8 cellular contexts compared by ENCODE assay signal in genomic region chr19:10420444-10421239, GRCh38. TPM values are rescaled to one million over a fixed set of nuclear protein-coding genes. Genes with fewer than 3 reads are reported as not detected.
DNase-seq lines count a peak whose midpoint lies in the region; ATAC-seq, FAIRE-seq and TF ChIP-seq lines count a peak whose summit lies in the region.

Gene PDE4A, plus strand, starts transcription at chr19:10420538. Its CDS starts 227 bp downstream, at chr19:10420765.

- no peak within 1 kb of the TSS for H3K27ac ChIP-seq in HepG2 (ENCODE audit: extremely low read length, insufficient read depth, low read length)
- H3K27ac ChIP-seq in right lobe of liver, result no peak within 1 kb of the TSS

- CTCF ChIA-PET in HepG2 (lab: Yijun Ruan, JAX; ENCODE audit: low intra/inter-chr PET ratio, low total read pairs), result no interaction called here

- peaks cover 6 to 12% of the 10 kb centered on the region in 2 donors for H3K36me3 Mint-ChIP-seq in activated naive CD4-positive, alpha-beta T cell treated with anti-CD3 and anti-CD28 coated beads, Interleukin-2, amount 50 U/mL, for 72 hours
- H3K36me3 Mint-ChIP-seq in stimulated activated effector memory CD8-positive, alpha-beta T cell treated with anti-CD3 and anti-CD28 coated beads, Interleukin-12 subunit alpha, Interleukin-12 subunit beta, amount 100 ng/mL, for 72 hours, result peaks cover 55% of the 10 kb centered on the region

- H3K4me1 ChIP-seq in HepG2 (ENCODE audit: insufficient read depth, low read length) (peaks cover 54% of the 10 kb centered on the region), right lobe of liver (peaks cover 0 to 30% (median 5%) of the 10 kb centered on the region in 4 donors), iPS-15b (ENCODE audit: control insufficient read depth, insufficient read depth, low read length) (no peaks in the 10 kb centered on the region)

- H3K4me1 Mint-ChIP-seq in stimulated activated effector memory CD8-positive, alpha-beta T cell treated with anti-CD3 and anti-CD28 coated beads, Interleukin-12 subunit alpha, Interleukin-12 subunit beta, amount 100 ng/mL, for 72 hours, result peaks cover 80% of the 10 kb centered on the region

- peaks cover 0 to 4% of the 10 kb centered on the region in 2 donors for H3K9me3 Mint-ChIP-seq in activated naive CD4-positive, alpha-beta T cell treated with anti-CD3 and anti-CD28 coated beads, Interleukin-2, amount 50 U/mL, for 72 hours
- H3K9me3 Mint-ChIP-seq in stimulated activated effector memory CD8-positive, alpha-beta T cell treated with anti-CD3 and anti-CD28 coated beads, Interleukin-12 subunit alpha, Interleukin-12 subunit beta, amount 100 ng/mL, for 72 hours, result no peaks in the 10 kb centered on the region

- peak within 1 kb of the TSS; percentile 0 to 4 for H3K27ac Mint-ChIP-seq in activated naive CD4-positive, alpha-beta T cell treated with anti-CD3 and anti-CD28 coated beads, Interleukin-2, amount 50 U/mL, for 72 hours
- H3K27ac Mint-ChIP-seq in stimulated activated effector memory CD8-positive, alpha-beta T cell treated with anti-CD3 and anti-CD28 coated beads, Interleukin-12 subunit alpha, Interleukin-12 subunit beta, amount 100 ng/mL, for 72 hours, result peak within 1 kb of the TSS; percentile 90

- peak within 1 kb of the TSS; percentile 40 for H3K4me2 ChIP-seq in HepG2 (ENCODE audit: low read depth, low read length)

- H3K9me3 ChIP-seq in HepG2 (ENCODE audit: low read length) (no peaks in the 10 kb centered on the region), right lobe of liver (no peaks in the 10 kb centered on the region), iPS-15b (ENCODE audit: control insufficient read depth, insufficient read depth, low read length) (no peaks in the 10 kb centered on the region)

- BruUV-seq in HepG2 (replicated peaks; lab: Mats Ljungman, UMichigan), result no TSS peak

- H3K27me3 ChIP-seq in HepG2 (ENCODE audit: control insufficient read depth in 1 of 2, insufficient read depth in 2 of 2, low read length in 2 of 2) (peaks cover 18 to 63% of the 10 kb centered on the region in 2 experiments), right lobe of liver (peaks cover 0 to 21% of the 10 kb centered on the region in 2 donors), iPS-15b (ENCODE audit: control insufficient read depth, insufficient read depth, low read length) (peaks cover 75% of the 10 kb centered on the region)

- DNase-seq in HepG2 (ENCODE audit: low spot score) (no peak), right lobe of liver (no peak), OCI-M1 (lab: John Stamatoyannopoulos, UW) (peak; percentile 95)
- peak in 1 of 2 donors; percentile 73 for DNase-seq in activated naive CD4-positive, alpha-beta T cell treated with anti-CD3 and anti-CD28 coated beads, Interleukin-2, amount 50 U/mL, for 72 hours (ENCODE audit: low spot score in 2 of 2)
- DNase-seq in stimulated activated effector memory CD8-positive, alpha-beta T cell treated with anti-CD3 and anti-CD28 coated beads, Interleukin-12 subunit alpha, Interleukin-12 subunit beta, amount 100 ng/mL, for 72 hours (ENCODE audit: low spot score in 2 of 2), result peak; percentile 74 to 87

- in situ Hi-C loops in HepG2 (cut with HindIII; ENCODE audit: extremely low pct_ligation_motif_present, low pct_unique_long_range_greater_than_20kb), result no loop called here

- intact Hi-C loops in HepG2 (cut with micrococcal nuclease; ENCODE audit: unreplicated experiment) (no loop called here), right lobe of liver (cut with DNase I) (no loop called here)

- peak within 1 kb of the TSS; percentile 81 for H3K4me3 Mint-ChIP-seq in stimulated activated effector memory CD8-positive, alpha-beta T cell treated with anti-CD3 and anti-CD28 coated beads, Interleukin-12 subunit alpha, Interleukin-12 subunit beta, amount 100 ng/mL, for 72 hours

- no peak for FAIRE-seq in HepG2 (lab: Jason Lieb, UNC)

- TF ChIP-seq CTCF in HepG2 (CRISPR knock-in tag; IDR thresholded peaks at IDR 0.05) (peak; percentile 40; the same call in 1 of the 2 replicates), right lobe of liver (IDR thresholded peaks at IDR 0.05) (peak in 1 of 4 donors; percentile 10)

- WGBS in HepG2 (ENCODE audit: low lambda C conversion rate), result no CpG with 5 or more reads among the region's 104 CpGs
- WGBS in right lobe of liver (ENCODE audit: insufficient coverage, low coverage, low lambda C conversion rate, missing lambda C conversion rate), result 3% methylated on average over 5 of the region's 104 CpGs

- H3K4me3 ChIP-seq in HepG2 (replicated peaks in 1 of 3; ENCODE audit: insufficient read depth in 1 of 3, low read depth in 2 of 3, low read length in 3 of 3) (peak within 1 kb of the TSS in 1 of 3 experiments; percentile 26; a peak in 2 of 6 replicates), right lobe of liver (no peak within 1 kb of the TSS), iPS-15b (ENCODE audit: low read depth, low read length) (peak within 1 kb of the TSS; percentile 90)

- TF ChIP-seq EP300 in HepG2 (IDR thresholded peaks at IDR 0.05; ENCODE audit: low read depth in 2 of 2, low read length in 2 of 2) (no peak), HepG2 (CRISPR knock-in tag; IDR thresholded peaks at IDR 0.05; ENCODE audit: borderline replicate concordance) (no peak)

- H4K20me1 ChIP-seq in HepG2 (ENCODE audit: insufficient read depth, low read length), result no peaks in the 10 kb centered on the region; the same call in 1 of the 2 replicates

- TF ChIP-seq RAD21 in HepG2 (CRISPR knock-in tag; IDR thresholded peaks at IDR 0.05), result no peak

- ATAC-seq in HepG2, result no peak
- ATAC-seq in right lobe of liver, result no peak
- peak in 1 of 2 donors; percentile 7 for ATAC-seq in activated naive CD4-positive, alpha-beta T cell treated with anti-CD3 and anti-CD28 coated beads, Interleukin-2, amount 50 U/mL, for 72 hours
- ATAC-seq in stimulated activated effector memory CD8-positive, alpha-beta T cell treated with anti-CD3 and anti-CD28 coated beads, Interleukin-12 subunit alpha, Interleukin-12 subunit beta, amount 100 ng/mL, for 72 hours, result peak; percentile 4
- no peak for ATAC-seq in GM21528 (IDR thresholded peaks at IDR 0.05; ENCODE audit: low FRiP score, unreplicated experiment)
- ATAC-seq in GM19023 (IDR thresholded peaks at IDR 0.05; ENCODE audit: unreplicated experiment), result no peak

- no peaks in the 10 kb centered on the region for H3K79me2 ChIP-seq in HepG2 (ENCODE audit: insufficient read depth, low read length)

- H3K36me3 ChIP-seq in HepG2 (replicated peaks in 1 of 2; ENCODE audit: control insufficient read depth in 1 of 2, insufficient read depth in 2 of 2, low read length in 2 of 2), result no peaks in the 10 kb centered on the region
- no peaks in the 10 kb centered on the region for H3K36me3 ChIP-seq in right lobe of liver
- H3K36me3 ChIP-seq in iPS-15b (ENCODE audit: control insufficient read depth, insufficient read depth, low read length), result no peaks in the 10 kb centered on the region

- POLR2A ChIA-PET in HepG2 (lab: Yijun Ruan, JAX), result no interaction called here

- H2AFZ ChIP-seq in HepG2 (ENCODE audit: low read length), result no peak within 1 kb of the TSS

- H3K9ac ChIP-seq in HepG2 (ENCODE audit: insufficient read depth, low read depth, low read length) (no peak within 1 kb of the TSS), iPS-15b (ENCODE audit: low read depth, low read length) (no peak within 1 kb of the TSS)

- no peak for TF ChIP-seq POLR2A in HepG2 (IDR thresholded peaks at IDR 0.05; ENCODE audit: insufficient read depth in 1 of 2, low read depth in 2 of 2, low read length in 2 of 2)
- TF ChIP-seq POLR2A in right lobe of liver (IDR thresholded peaks at IDR 0.05), result no peak

TF ChIP-seq in HepG2, 621 proteins besides CTCF, POLR2A, EP300 and RAD21 (continues in another document):
- TF ChIP-seq, protein P1, sequence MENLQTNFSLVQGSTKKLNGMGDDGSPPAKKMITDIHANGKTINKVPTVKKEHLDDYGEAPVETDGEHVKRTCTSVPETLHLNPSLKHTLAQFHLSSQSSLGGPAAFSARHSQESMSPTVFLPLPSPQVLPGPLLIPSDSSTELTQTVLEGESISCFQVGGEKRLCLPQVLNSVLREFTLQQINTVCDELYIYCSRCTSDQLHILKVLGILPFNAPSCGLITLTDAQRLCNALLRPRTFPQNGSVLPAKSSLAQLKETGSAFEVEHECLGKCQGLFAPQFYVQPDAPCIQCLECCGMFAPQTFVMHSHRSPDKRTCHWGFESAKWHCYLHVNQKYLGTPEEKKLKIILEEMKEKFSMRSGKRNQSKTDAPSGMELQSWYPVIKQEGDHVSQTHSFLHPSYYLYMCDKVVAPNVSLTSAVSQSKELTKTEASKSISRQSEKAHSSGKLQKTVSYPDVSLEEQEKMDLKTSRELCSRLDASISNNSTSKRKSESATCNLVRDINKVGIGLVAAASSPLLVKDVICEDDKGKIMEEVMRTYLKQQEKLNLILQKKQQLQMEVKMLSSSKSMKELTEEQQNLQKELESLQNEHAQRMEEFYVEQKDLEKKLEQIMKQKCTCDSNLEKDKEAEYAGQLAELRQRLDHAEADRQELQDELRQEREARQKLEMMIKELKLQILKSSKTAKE (CRISPR knock-in tag; IDR thresholded peaks at IDR 0.05; ENCODE audit: borderline replicate concordance), result no peak

RNA-seq across cellular contexts. Expression of gene PDE4A, which starts in this region (rescaled TPM):
- 1.1 TPM in 2 replicates for total RNA-seq in HepG2 (2016; rRNA removed; fragmentation: Illumina TruSeq; extraction: Trizol)
- 1.5 and 1.6 TPM in 2 replicates for total RNA-seq in HepG2 (2016; cell fraction: cytosol; rRNA removed; fragmentation: Illumina TruSeq; extraction: Trizol; ENCODE audit: low read depth)
- 0.89 and 1.2 TPM in 2 replicates for total RNA-seq in HepG2 (2016; cell fraction: insoluble cytoplasmic fraction; rRNA removed; fragmentation: Illumina TruSeq; extraction: Trizol)
- 3.6 and 3.7 TPM in 2 replicates for total RNA-seq in HepG2 (2016; cell fraction: membrane; rRNA removed; fragmentation: Illumina TruSeq; extraction: Trizol)
- 1.3 and 1.5 TPM in 2 replicates for total RNA-seq in HepG2 (2016; cell fraction: nucleus; rRNA removed; fragmentation: Illumina TruSeq; extraction: Trizol)
- polyA plus RNA-seq in HepG2 (2011; rRNA removed), result 4.1 TPM in 2 replicates
- 3.5 and 3.8 TPM in 2 replicates for polyA plus RNA-seq in HepG2 (2011; cell fraction: cytosol; rRNA removed)
- 9.1 and 10.2 TPM in 2 replicates for polyA plus RNA-seq in HepG2 (2011; cell fraction: nucleus; rRNA removed)
- 5.1 and 5.7 TPM in 2 replicates for polyA plus RNA-seq in HepG2 (2012)
- 3.3 and 3.8 TPM in 2 replicates for polyA plus RNA-seq in HepG2 (2016; cell fraction: cytosol; fragmentation: Illumina TruSeq; extraction: Trizol; ENCODE audit: low read depth)
- polyA plus RNA-seq in HepG2 (2016; cell fraction: insoluble cytoplasmic fraction; fragmentation: Illumina TruSeq; extraction: Trizol; ENCODE audit: low read depth), result 2.8 and 3.6 TPM in 2 replicates
- 6.6 and 7.6 TPM in 2 replicates for polyA plus RNA-seq in HepG2 (2016; cell fraction: membrane; fragmentation: Illumina TruSeq; extraction: Trizol; ENCODE audit: low read depth)
- 5.9 and 7.4 TPM in 2 replicates for polyA plus RNA-seq in HepG2 (2016; cell fraction: nucleus; fragmentation: Illumina TruSeq; extraction: Trizol; ENCODE audit: insufficient read depth, low read depth)
- polyA minus RNA-seq in HepG2 (2011; rRNA and poly(A)+ RNA removed; ENCODE audit: low replicate concordance), result 1.0 and 6.6 TPM in 2 replicates
- polyA minus RNA-seq in HepG2 (2011; cell fraction: cytosol; rRNA and poly(A)+ RNA removed), result 3.9 and 5.0 TPM in 2 replicates
- 2.6 and 2.9 TPM in 2 replicates for polyA minus RNA-seq in HepG2 (2011; cell fraction: nucleus; rRNA and poly(A)+ RNA removed)
- total RNA-seq in right lobe of liver, result 1 to 10 TPM; 1.2 to 5.8 (median 2.7) TPM
- total RNA-seq in activated naive CD4-positive, alpha-beta T cell treated with anti-CD3 and anti-CD28 coated beads, Interleukin-2, amount 50 U/mL, for 72 hours, result 1 to 10 TPM; 2.7 to 5.0 TPM

Comparison
In these comparisons a context has a peak if more than half of its experiments do, and no peak if none do; other contexts are left out.
1. DNase-seq: peak in OCI-M1 (single experiment) and stimulated activated effector memory CD8-positive, alpha-beta T cell treated with anti-CD3 and anti-CD28 coated beads, Interleukin-12 subunit alpha, Interleukin-12 subunit beta, amount 100 ng/mL, for 72 hours (2 of 2); none in HepG2 (single experiment) and right lobe of liver (0 of 3).